ENCODE assay signal across 16 cellular contexts in the genomic region with DNA sequence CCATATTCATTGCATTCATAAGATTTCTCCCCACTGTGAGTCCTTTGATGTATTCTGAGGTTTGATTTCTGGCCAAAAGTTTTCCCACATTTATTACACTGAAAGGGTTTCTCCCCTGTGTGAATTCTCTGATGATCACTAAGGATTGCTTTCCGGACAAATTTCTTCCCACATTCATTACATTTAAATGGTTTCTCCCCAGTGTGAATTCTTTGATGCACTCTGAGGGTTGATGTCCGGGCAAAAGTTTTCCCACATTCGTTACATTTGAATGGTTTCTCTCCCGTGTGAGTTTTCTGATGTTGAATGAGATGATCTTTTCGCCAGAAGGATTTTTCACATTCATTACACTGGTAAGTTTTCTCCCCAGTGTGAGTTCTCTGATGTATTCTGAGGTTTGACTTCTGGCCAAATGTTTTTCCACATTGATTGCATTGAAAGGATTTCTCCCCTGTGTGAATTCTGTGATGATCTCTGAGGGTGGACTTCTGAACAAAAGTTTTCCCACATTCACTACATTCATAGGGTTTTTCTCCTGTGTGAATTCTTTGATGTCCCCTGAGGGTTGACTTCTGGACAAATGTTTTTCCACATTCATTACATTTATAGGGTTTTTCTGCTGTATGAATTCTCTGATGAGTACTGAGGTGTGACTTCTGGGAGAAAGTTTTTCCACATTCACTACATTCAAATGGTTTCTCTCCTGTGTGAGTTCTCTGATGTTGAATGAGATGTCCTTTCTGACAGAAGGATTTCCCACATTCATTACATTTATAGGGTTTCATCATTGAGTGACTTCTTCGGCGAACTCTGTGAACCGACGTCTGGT. TPM values are rescaled to one million over a fixed set of nuclear protein-coding genes. Genes with fewer than 3 reads are reported as not detected.
DNase-seq lines count a peak whose midpoint lies in the region; ATAC-seq and TF ChIP-seq lines count a peak whose summit lies in the region.
"Had no signal": no experiment of that assay in that cellular context is flagged by ENCODE, and none has a peak within 500 bp of the region (broad histone marks: within the 10 kb centered on the region; RNA-seq: fewer than 3 reads in every experiment).

No MANE protein-coding gene starts in this region.

- TF ChIP-seq RAD21 in liver (IDR thresholded peaks at IDR 0.05) = no peak

- no peak overlapping the region for H3K4me3 Mint-ChIP-seq in Calu3 (ENCODE audit: low read depth, unreplicated experiment)
- H3K4me3 Mint-ChIP-seq: activated naive CD4-positive, alpha-beta T cell treated with anti-CD3 and anti-CD28 coated beads, Interleukin-2, amount 10 ng/mL, durations not matched to agents 7 days and 5 days had no signal

- H3K4me1 ChIP-seq in BLaER1 treated with 17β-estradiol and CSF1 and Interleukin-3, amounts not matched to agents 10 nM and 100 nM = no peaks in the 10 kb centered on the region
- H3K4me1 ChIP-seq in HEK293 (ENCODE audit: control insufficient read depth, insufficient read depth, low read length) (no peaks in the 10 kb centered on the region), liver (ENCODE audit: control insufficient read depth in 4 of 4, insufficient read depth in 4 of 4, low read length in 3 of 4) (no peaks in the 10 kb centered on the region)
- H3K4me1 ChIP-seq: gastroesophageal sphincter had no signal

- H3K27me3 ChIP-seq in BLaER1 treated with 17β-estradiol and CSF1 and Interleukin-3, amounts not matched to agents 10 nM and 100 nM = no peaks in the 10 kb centered on the region; a peak in 1 of 22 replicates
- no peaks in the 10 kb centered on the region for H3K27me3 ChIP-seq in liver (ENCODE audit: control insufficient read depth in 4 of 4, insufficient read depth in 4 of 4, low read length in 3 of 4)
- H3K27me3 ChIP-seq: cardiac muscle cell, gastroesophageal sphincter had no signal

- H3K9me3 Mint-ChIP-seq in Calu3 (ENCODE audit: low read depth, unreplicated experiment) = peaks cover 5% of the 10 kb centered on the region

- peaks cover 8% of the 10 kb centered on the region for H3K36me3 Mint-ChIP-seq in Calu3 (ENCODE audit: insufficient read depth, unreplicated experiment)

- POLR2A ChIA-PET in HEK293 (lab: Yijun Ruan, JAX) = no interaction called here

- TF ChIP-seq CTCF in HEK293 (tag by site-specific recombination; IDR thresholded peaks at IDR 0.05) = no peak
- TF ChIP-seq CTCF in coronary artery (IDR thresholded peaks at IDR 0.05) = no peak
- TF ChIP-seq CTCF in liver (IDR thresholded peaks at IDR 0.05; ENCODE audit: low read depth, low read length, missing input control) = no peak
- no peak for TF ChIP-seq CTCF in Calu3 (IDR thresholded peaks at IDR 0.05; ENCODE audit: unreplicated experiment)

- CTCF ChIA-PET in HEK293 (lab: Yijun Ruan, JAX) = interaction anchor here (1.0 kb wide), 1 partner anchor 18 kb away, joined by 5 read pairs; no protein-coding TSS in a partner anchor
- CTCF ChIA-PET in Calu3 (lab: Charles Lee) = no interaction called here

- no peaks in the 10 kb centered on the region for H3K27me3 Mint-ChIP-seq in Calu3 (ENCODE audit: unreplicated experiment)
- H3K27me3 Mint-ChIP-seq: activated naive CD4-positive, alpha-beta T cell treated with anti-CD3 and anti-CD28 coated beads, Interleukin-2, amount 10 ng/mL, durations not matched to agents 7 days and 5 days had no signal

- H4K20me1 ChIP-seq in BLaER1 treated with 17β-estradiol and CSF1 and Interleukin-3, amounts not matched to agents 10 nM and 100 nM = no peaks in the 10 kb centered on the region

- H3K4me1 Mint-ChIP-seq in Calu3 (ENCODE audit: low read depth, unreplicated experiment) = no peaks in the 10 kb centered on the region
- H3K4me1 Mint-ChIP-seq: activated naive CD4-positive, alpha-beta T cell treated with anti-CD3 and anti-CD28 coated beads, Interleukin-2, amount 10 ng/mL, durations not matched to agents 7 days and 5 days had no signal

- no TSS peak for BruUV-seq in Calu3 (replicated peaks; lab: Mats Ljungman, UMichigan)

- H3K36me3 ChIP-seq in BLaER1 treated with 17β-estradiol and CSF1 and Interleukin-3, amounts not matched to agents 10 nM and 100 nM = peaks cover 99 to 100% (median 100%) of the 10 kb centered on the region in 11 experiments
- H3K36me3 ChIP-seq in HEK293 (ENCODE audit: control insufficient read depth in 2 of 2, insufficient read depth in 1 of 2, low read length in 2 of 2) (peaks cover 20 to 54% of the 10 kb centered on the region in 2 experiments), liver (ENCODE audit: control insufficient read depth in 4 of 4, insufficient read depth in 3 of 4, low read depth in 1 of 4, low read length in 3 of 4) (peaks cover 9 to 56% (median 53%) of the 10 kb centered on the region in 4 donors)

- H3K9ac ChIP-seq in BLaER1 treated with 17β-estradiol and CSF1 and Interleukin-3, amounts not matched to agents 10 nM and 100 nM = no peak overlapping the region
- H3K9ac ChIP-seq in liver (ENCODE audit: low read depth in 1 of 2, low read length in 2 of 2) = no peak overlapping the region

- DNase-seq in coronary artery (ENCODE audit: low spot score) (no peak), Calu3 (no peak), NCI-H69 (lab: John Stamatoyannopoulos, UW) (no peak), islet precursor cell (no peak)
- DNase-seq: activated CD4-positive, alpha-beta T cell treated with anti-CD3 and anti-CD28 coated beads for 48 hours; activated naive CD4-positive, alpha-beta T cell treated with anti-CD3 and anti-CD28 coated beads, Interleukin-2, amount 10 ng/mL, durations not matched to agents 7 days and 5 days; effector memory CD4-positive, alpha-beta T cell; NCI-H1694; NCI-H510A; retina had no signal

- peaks cover 100% of the 10 kb centered on the region in 11 experiments for H3K9me3 ChIP-seq in BLaER1 treated with 17β-estradiol and CSF1 and Interleukin-3, amounts not matched to agents 10 nM and 100 nM (replicated peaks in 1 of 11)
- H3K9me3 ChIP-seq in HEK293 (ENCODE audit: control insufficient read depth, insufficient read depth, low read depth, low read length) (no peaks in the 10 kb centered on the region), liver (ENCODE audit: control insufficient read depth in 4 of 4, low read length in 3 of 4) (peaks cover 54 to 95% (median 73%) of the 10 kb centered on the region in 4 donors)

- intact Hi-C loops in Calu3 (cut with micrococcal nuclease; ENCODE audit: unreplicated experiment) = no loop called here

- ATAC-seq in HG03342 (IDR thresholded peaks at IDR 0.05; ENCODE audit: unreplicated experiment) = no peak
- ATAC-seq: gastroesophageal sphincter had no signal

- no peak overlapping the region for H3K4me2 ChIP-seq in BLaER1 treated with 17β-estradiol and CSF1 and Interleukin-3, amounts not matched to agents 10 nM and 100 nM

- no peak overlapping the region for H3K27ac Mint-ChIP-seq in Calu3 (ENCODE audit: unreplicated experiment)
- H3K27ac Mint-ChIP-seq: activated naive CD4-positive, alpha-beta T cell treated with anti-CD3 and anti-CD28 coated beads, Interleukin-2, amount 10 ng/mL, durations not matched to agents 7 days and 5 days had no signal

- H3K27ac ChIP-seq in BLaER1 treated with 17β-estradiol and CSF1 and Interleukin-3, amounts not matched to agents 10 nM and 100 nM = no peak overlapping the region
- H3K27ac ChIP-seq in HEK293 (ENCODE audit: extremely low read depth, low read depth, low read length) (no peak overlapping the region), coronary artery (no peak overlapping the region), liver (ENCODE audit: low read depth in 1 of 2, low read length in 2 of 2) (no peak overlapping the region)
- H3K27ac ChIP-seq: cardiac muscle cell, gastroesophageal sphincter had no signal

- peak overlapping the region; percentile 0 to 42 (median 16); a peak in 14 of 20 replicates for H3K4me3 ChIP-seq in BLaER1 treated with 17β-estradiol and CSF1 and Interleukin-3, amounts not matched to agents 10 nM and 100 nM
- H3K4me3 ChIP-seq in HEK293 (ENCODE audit: low read depth, low read length) = no peak overlapping the region
- peak overlapping the region; percentile 0 for H3K4me3 ChIP-seq in coronary artery
- peak overlapping the region in 2 of 3 donors; percentile 18 to 57 for H3K4me3 ChIP-seq in liver (ENCODE audit: low read depth in 1 of 3, low read length in 3 of 3)
- H3K4me3 ChIP-seq: cardiac muscle cell, gastroesophageal sphincter had no signal

- over 99% methylated on average over 9 of the region's 9 CpGs for WGBS in liver

TF ChIP-seq in HEK293, 187 proteins besides CTCF, POLR2A, EP300 and RAD21:
- TF ChIP-seq SETDB1 (IDR thresholded peaks at IDR 0.05; ENCODE audit: insufficient read length, low read length) = peak; percentile 99
- TF ChIP-seq ZNF621 (tag by site-specific recombination; IDR thresholded peaks at IDR 0.05) = no peak
- no peak for TF ChIP-seq ZNF274 (IDR thresholded peaks at IDR 0.05; ENCODE audit: low read length)
- TF ChIP-seq ZNF274 (tag by site-specific recombination; IDR thresholded peaks at IDR 0.05; ENCODE audit: borderline replicate concordance) = peak; percentile 90

TF ChIP-seq in liver, 16 proteins besides CTCF, POLR2A, EP300 and RAD21 (continues in another document):
- peak; percentile 9 for TF ChIP-seq ZBTB33 (IDR thresholded peaks at IDR 0.05)

RNA-seq across cellular contexts. Expression of gene ZNF510, which starts 18.8 kb away (rescaled TPM):
- total RNA-seq in liver (1 to 10 TPM; 6.2 to 8.1 TPM), Calu3 (2022) (5.0 and 5.4 TPM in 2 replicates)
- polyA plus RNA-seq in liver = 1 to 10 TPM; 1.4 to 2.0 TPM
